9 cellular contexts compared by ENCODE assay signal in the genomic region with DNA sequence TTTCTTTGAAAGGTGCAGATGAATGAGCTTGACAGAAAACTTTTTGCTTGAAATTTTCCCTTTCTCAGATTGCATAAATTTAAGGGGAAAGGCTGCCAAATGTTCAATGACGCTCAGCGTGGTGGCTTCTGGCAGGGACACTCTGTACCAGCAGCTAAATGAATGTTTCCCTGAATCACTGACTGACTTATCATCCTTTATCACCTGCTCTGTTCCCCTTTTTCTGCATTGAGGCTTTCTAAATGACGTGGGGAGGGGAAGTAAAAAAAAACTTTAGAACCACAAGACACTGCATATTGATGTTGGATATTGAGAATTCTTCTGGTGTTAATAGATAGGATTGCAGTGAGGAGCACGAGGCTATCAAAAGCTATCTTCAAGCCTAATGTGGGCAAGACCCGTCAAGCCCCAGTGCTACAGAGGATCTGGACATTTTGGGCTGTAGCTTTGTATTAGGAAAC. TPM values are rescaled to one million over a fixed set of nuclear protein-coding genes. Genes with fewer than 3 reads are reported as not detected.
DNase-seq lines count a peak whose midpoint lies in the region; ATAC-seq and TF ChIP-seq lines count a peak whose summit lies in the region.
"Had no signal": no experiment of that assay in that cellular context is flagged by ENCODE, and none has a peak within 500 bp of the region (broad histone marks: within the 10 kb centered on the region; RNA-seq: fewer than 3 reads in every experiment).

No MANE protein-coding gene starts in this region.

- H3K4me1 ChIP-seq in heart left ventricle, result peaks cover 0 to 35% (median 7%) of the 10 kb centered on the region in 12 donors

- intact Hi-C loops in heart left ventricle (cut with DNase I), result loop anchor here in 7 of 10 donors (5.0 to 10.0 kb wide), 5 partner anchors 125 to 407 kb away; a partner anchor contains a TSS

- peak; percentile 55 for ATAC-seq in GM21360 (IDR thresholded peaks at IDR 0.05; ENCODE audit: unreplicated experiment)
- peak; percentile 75 to 82 (median 80) for ATAC-seq in heart left ventricle
- no peak for ATAC-seq in omental fat pad (ENCODE audit: low FRiP score)

- H3K27ac ChIP-seq in heart left ventricle, result peak overlapping the region in 9 of 12 donors; percentile 7 to 65 (median 44)
- H3K27ac ChIP-seq: VCaP had no signal

- H3K27me3 ChIP-seq in heart left ventricle, result no peaks in the 10 kb centered on the region

- peaks cover 0 to 14% (median 0%) of the 10 kb centered on the region in 9 donors for H3K36me3 ChIP-seq in heart left ventricle

- H3K4me3 ChIP-seq in GM12864 (ENCODE audit: low read depth, low read length), result no peak overlapping the region
- no peak overlapping the region for H3K4me3 ChIP-seq in heart left ventricle

- TF ChIP-seq CTCF in GM12864 (IDR thresholded peaks at IDR 0.05; ENCODE audit: low read depth, low read length, missing control alignments) (no peak), heart left ventricle (IDR thresholded peaks at IDR 0.05) (no peak), omental fat pad (IDR thresholded peaks at IDR 0.05) (no peak)

- 51 to 57% (median 52%) methylated on average over 5 of the region's 5 CpGs for WGBS in heart left ventricle, 4 donors

- peak; percentile 47 for DNase-seq in GM12864 (ENCODE audit: low read depth)
- peak in 49 of 76 experiments; percentile 2 to 88 (median 44) for DNase-seq in HUDEP-2 (lab: John Stamatoyannopoulos, UW; ENCODE audit: unreplicated experiment in 76 of 76)
- peak in 1 of 5 donors; percentile 53 for DNase-seq in heart left ventricle
- no peak for DNase-seq in HCEC 1CT
- no peak for DNase-seq in omental fat pad (ENCODE audit: low spot score)
- DNase-seq in AG08396 (ENCODE audit: low spot score), result no peak
- DNase-seq in HPDE6-E6E7 (ENCODE audit: extremely low spot score), result no peak

- TF ChIP-seq POLR2A in heart left ventricle (IDR thresholded peaks at IDR 0.05), result no peak

- H3K9me3 ChIP-seq in heart left ventricle, result no peaks in the 10 kb centered on the region

RNA-seq across cellular contexts. Expression of a gene that starts 46.9 kb away (rescaled TPM):
- total RNA-seq in heart left ventricle (1 to 10 TPM; 2.7 to 8.8 (median 4.5) TPM), omental fat pad (1 to 10 TPM in 3 of 4 donors, under 1 TPM in 1; 0.32 to 8.6 (median 1.7) TPM)
- 1 to 10 TPM; 1.7 to 5.9 TPM for polyA plus RNA-seq in heart left ventricle

Comparison
In these comparisons a context has a peak if more than half of its experiments do, and no peak if none do; other contexts are left out.
1. DNase-seq: peak in GM12864 (single experiment) and HUDEP-2 (49 of 76); none in HCEC 1CT (single experiment), omental fat pad (single experiment), AG08396 (single experiment) and HPDE6-E6E7 (single experiment).